Comparison of ENCODE assay signal across 8 cellular contexts in the genomic region with DNA sequence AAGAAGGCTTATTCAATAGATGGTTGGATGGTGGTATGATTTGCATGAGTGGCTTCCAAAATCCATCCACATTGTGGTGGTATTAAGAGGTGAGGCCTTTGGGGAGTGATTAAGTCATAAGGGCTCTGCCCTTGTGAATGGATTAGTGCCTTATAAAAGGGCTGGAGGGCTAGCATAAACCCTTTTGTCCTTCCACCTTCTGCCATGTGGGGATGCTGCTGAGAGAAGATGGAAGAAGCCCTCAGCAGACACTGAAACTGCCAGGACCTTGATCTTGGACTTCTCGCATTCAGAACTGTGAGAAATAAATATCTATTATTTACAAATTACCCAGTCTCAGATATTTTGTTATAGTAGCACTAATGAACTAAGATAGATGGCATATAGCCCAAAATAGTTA. TPM values are rescaled to one million over a fixed set of nuclear protein-coding genes. Genes with fewer than 3 reads are reported as not detected.
DNase-seq lines count a peak whose midpoint lies in the region; ATAC-seq and TF ChIP-seq lines count a peak whose summit lies in the region.

No MANE protein-coding gene starts in this region.

- no peak overlapping the region for H3K27ac Mint-ChIP-seq in stimulated activated naive CD8-positive, alpha-beta T cell treated with anti-CD3 and anti-CD28 coated beads, Interleukin-15, amount 100 ng/mL, for 72 hours

- H3K4me1 ChIP-seq in mesenchymal stem cell (ENCODE audit: control insufficient read depth, insufficient read depth, low read depth, low read length) = no peaks in the 10 kb centered on the region

- no peak overlapping the region for H4K8ac ChIP-seq in mesenchymal stem cell (ENCODE audit: low read length)

- WGBS in mesenchymal stem cell = no CpG with 5 or more reads among the region's 1 CpG
- WGBS in lower leg skin, 2 donors = 91 to 95% methylated on average over 1 of the region's 1 CpG

- no peak overlapping the region for H2BK15ac ChIP-seq in mesenchymal stem cell (ENCODE audit: low read depth, poor library complexity, severe bottlenecking)

- no peak for DNase-seq in GM12864 (ENCODE audit: low read depth)
- peak; percentile 19 for DNase-seq in MV-4-11 (lab: John Stamatoyannopoulos, UW)
- peak; percentile 48 for DNase-seq in amniotic epithelial cell (ENCODE audit: low read depth)
- DNase-seq in mesenchymal stem cell = peak; percentile 43
- no peak for DNase-seq in stimulated activated naive CD8-positive, alpha-beta T cell treated with anti-CD3 and anti-CD28 coated beads, Interleukin-15, amount 100 ng/mL, for 72 hours
- DNase-seq in NCI-H1436 (lab: John Stamatoyannopoulos, UW) = no peak
- DNase-seq in DMS153 treated with DMSO at 0.1 percent for 48 hours (lab: John Stamatoyannopoulos, UW; ENCODE audit: unreplicated experiment) = no peak
- DNase-seq in lower leg skin (ENCODE audit: low spot score in 2 of 2) = no peak

- H2AFZ ChIP-seq in mesenchymal stem cell (ENCODE audit: low read depth, low read length) = no peak overlapping the region

- H3K23ac ChIP-seq in mesenchymal stem cell (ENCODE audit: low read length in 2 of 2) = no peak overlapping the region

- no peaks in the 10 kb centered on the region for H3K9me3 ChIP-seq in mesenchymal stem cell (ENCODE audit: control insufficient read depth, low read length)

- no peaks in the 10 kb centered on the region for H3K27me3 Mint-ChIP-seq in stimulated activated naive CD8-positive, alpha-beta T cell treated with anti-CD3 and anti-CD28 coated beads, Interleukin-15, amount 100 ng/mL, for 72 hours

- H3K9me3 Mint-ChIP-seq in stimulated activated naive CD8-positive, alpha-beta T cell treated with anti-CD3 and anti-CD28 coated beads, Interleukin-15, amount 100 ng/mL, for 72 hours = no peaks in the 10 kb centered on the region

- H3K14ac ChIP-seq in mesenchymal stem cell (ENCODE audit: low read length in 2 of 2) = no peak overlapping the region

- no peak overlapping the region for H3K4ac ChIP-seq in mesenchymal stem cell (ENCODE audit: low read depth in 1 of 2, low read length in 2 of 2)

- H3K9ac ChIP-seq in mesenchymal stem cell (ENCODE audit: low read length) = no peak overlapping the region

- no peak for ATAC-seq in stimulated activated naive CD8-positive, alpha-beta T cell treated with anti-CD3 and anti-CD28 coated beads, Interleukin-15, amount 100 ng/mL, for 72 hours

- H2BK5ac ChIP-seq in mesenchymal stem cell (ENCODE audit: low read depth, low read length, poor library complexity, severe bottlenecking) = no peak overlapping the region

- H3K36me3 ChIP-seq in mesenchymal stem cell (ENCODE audit: control insufficient read depth in 1 of 2, insufficient read depth in 2 of 2, low read depth in 1 of 2, low read length in 2 of 2) = no peaks in the 10 kb centered on the region

- no peak overlapping the region for H2BK120ac ChIP-seq in mesenchymal stem cell (ENCODE audit: low read depth, low read length)

- H3K18ac ChIP-seq in mesenchymal stem cell (ENCODE audit: low read depth in 1 of 2, low read length in 2 of 2) = no peak overlapping the region

- no peak overlapping the region for H2BK12ac ChIP-seq in mesenchymal stem cell (ENCODE audit: low read length in 2 of 2)

- intact Hi-C loops in lower leg skin (cut with DNase I; ENCODE audit: low total_unique reads) = no loop called here

- no peak overlapping the region for H3K4me2 ChIP-seq in mesenchymal stem cell (ENCODE audit: low read length, poor library complexity, severe bottlenecking)

- H3K4me3 ChIP-seq in GM12864 (ENCODE audit: low read depth, low read length) (no peak overlapping the region), mesenchymal stem cell (ENCODE audit: insufficient read depth in 1 of 2, low read depth in 1 of 2, low read length in 2 of 2) (no peak overlapping the region), lower leg skin (ENCODE audit: low read depth, poor library complexity, severe bottlenecking) (no peak overlapping the region)

- no peak for TF ChIP-seq POLR2A in lower leg skin (IDR thresholded peaks at IDR 0.05)

- no peak overlapping the region for H2AK5ac ChIP-seq in mesenchymal stem cell (ENCODE audit: low read length, severe bottlenecking)

- no peak overlapping the region for H4K91ac ChIP-seq in mesenchymal stem cell (ENCODE audit: low read length)

- no peaks in the 10 kb centered on the region for H3K79me1 ChIP-seq in mesenchymal stem cell (replicated peaks; ENCODE audit: low read length, poor library complexity, severe bottlenecking)

- no peaks in the 10 kb centered on the region for H3K27me3 ChIP-seq in mesenchymal stem cell (ENCODE audit: control insufficient read depth in 1 of 2, insufficient read depth in 1 of 2, low read length in 2 of 2)

- H3K4me3 Mint-ChIP-seq in stimulated activated naive CD8-positive, alpha-beta T cell treated with anti-CD3 and anti-CD28 coated beads, Interleukin-15, amount 100 ng/mL, for 72 hours = no peak overlapping the region

- TF ChIP-seq CTCF in GM12864 (IDR thresholded peaks at IDR 0.05; ENCODE audit: low read depth, low read length, missing control alignments) (peak; percentile 47), lower leg skin (IDR thresholded peaks at IDR 0.05) (no peak)

- no peak overlapping the region for H3K27ac ChIP-seq in mesenchymal stem cell (ENCODE audit: low read length, poor library complexity, severe bottlenecking)

- peaks cover 17% of the 10 kb centered on the region for H3K4me1 Mint-ChIP-seq in stimulated activated naive CD8-positive, alpha-beta T cell treated with anti-CD3 and anti-CD28 coated beads, Interleukin-15, amount 100 ng/mL, for 72 hours

RNA-seq across cellular contexts. Expression of a gene that starts 27.8 kb away (rescaled TPM):
- polyA plus RNA-seq in mesenchymal stem cell (2013, experiment 1 of 2) = 21.2 TPM
- 21.6 TPM for polyA plus RNA-seq in mesenchymal stem cell (2013, experiment 2 of 2)
- 100 to 1,000 TPM in 3 of 4 donors, 10 to 100 TPM in 1; 98.3 to 145 (median 111) TPM for total RNA-seq in lower leg skin

Comparison
In these comparisons a context has a peak if more than half of its experiments do, and no peak if none do; other contexts are left out.
1. DNase-seq: peak in MV-4-11 (single experiment), amniotic epithelial cell (single experiment) and mesenchymal stem cell (single experiment); none in GM12864 (single experiment), stimulated activated naive CD8-positive, alpha-beta T cell treated with anti-CD3 and anti-CD28 coated beads, Interleukin-15, amount 100 ng/mL, for 72 hours (0 of 2), NCI-H1436 (single experiment), DMS153 treated with DMSO at 0.1 percent for 48 hours (single experiment) and lower leg skin (0 of 2).